In genomic region chr1:51331206-51332100, GRCh38 we compare ENCODE assay signal across 8 cellular contexts. TPM values are rescaled to one million over a fixed set of nuclear protein-coding genes. Genes with fewer than 3 reads are reported as not detected.
DNase-seq lines count a peak whose midpoint lies in the region; ATAC-seq, FAIRE-seq and TF ChIP-seq lines count a peak whose summit lies in the region.

No MANE protein-coding gene starts in this region.

- H3K4me3 ChIP-seq in esophagus (ENCODE audit: low read depth in 1 of 2, low read length in 2 of 2) = peak overlapping the region in 1 of 2 donors; percentile 46

- peaks cover 20 to 36% (median 28%) of the 10 kb centered on the region in 5 donors for H3K27me3 Mint-ChIP-seq in naive thymus-derived CD8-positive, alpha-beta T cell

- POLR2A ChIA-PET in naive thymus-derived CD8-positive, alpha-beta T cell (lab: Charles Lee) = no interaction called here

- no peaks in the 10 kb centered on the region for H3K36me3 Mint-ChIP-seq in naive thymus-derived CD8-positive, alpha-beta T cell

- peaks cover 0 to 3% (median 0%) of the 10 kb centered on the region in 9 donors for H3K9me3 Mint-ChIP-seq in naive thymus-derived CD8-positive, alpha-beta T cell

- H3K4me3 Mint-ChIP-seq in naive thymus-derived CD8-positive, alpha-beta T cell = peak overlapping the region; percentile 66 to 94 (median 80)

- ATAC-seq in naive thymus-derived CD8-positive, alpha-beta T cell = no peak

- H3K27ac Mint-ChIP-seq in naive thymus-derived CD8-positive, alpha-beta T cell = no peak overlapping the region

- H3K9me3 ChIP-seq in esophagus (ENCODE audit: control insufficient read depth in 2 of 2, insufficient read depth in 1 of 2, low read depth in 1 of 2, low read length in 1 of 2) = no peaks in the 10 kb centered on the region

- peak overlapping the region; percentile 38 to 92 for H3K27ac ChIP-seq in esophagus (ENCODE audit: low read depth in 2 of 2, low read length in 1 of 2)

- DNase-seq in AML-193 (lab: John Stamatoyannopoulos, UW) (peak; percentile 53 to 56), GM12891 (ENCODE audit: insufficient read length, low spot score) (peak; percentile 49), HTR-8/SVneo (ENCODE audit: insufficient read length, low spot score) (peak; percentile 66), SKM-1 (lab: John Stamatoyannopoulos, UW; ENCODE audit: unreplicated experiment) (peak; percentile 22), ureter (ENCODE audit: low spot score) (no peak)
- no peak for DNase-seq in naive thymus-derived CD8-positive, alpha-beta T cell
- no peak for DNase-seq in stimulated activated CD4-positive, alpha-beta T cell treated with anti-CD3 and anti-CD28 coated beads, Interleukin-1b, Interleukin-23, amount 100 ng/mL, for 48 hours

- peak; percentile 86 for FAIRE-seq in GM12891 (lab: Jason Lieb, UNC)
- FAIRE-seq in HTR-8/SVneo (lab: Jason Lieb, UNC) = peak; percentile 55

- peaks cover 3 to 10% (median 6%) of the 10 kb centered on the region in 4 donors for H3K4me1 Mint-ChIP-seq in naive thymus-derived CD8-positive, alpha-beta T cell

- H3K36me3 ChIP-seq in esophagus (ENCODE audit: control insufficient read depth in 2 of 2, insufficient read depth in 2 of 2, low read length in 1 of 2) = no peaks in the 10 kb centered on the region

- 51 to 54% methylated on average over 7 of the region's 7 CpGs for WGBS in esophagus, 2 donors

- peaks cover 0 to 15% of the 10 kb centered on the region in 2 donors for H3K4me1 ChIP-seq in esophagus (ENCODE audit: control insufficient read depth in 2 of 2, insufficient read depth in 2 of 2, low read length in 1 of 2)

- H3K27me3 ChIP-seq in esophagus (ENCODE audit: control insufficient read depth in 1 of 2, insufficient read depth in 2 of 2, low read length in 2 of 2) = no peaks in the 10 kb centered on the region

- no peak for TF ChIP-seq POLR2A in GM12891 (IDR thresholded peaks at IDR 0.05; ENCODE audit: low read depth, low read length)

TF ChIP-seq in GM12891, 5 proteins besides CTCF, POLR2A, EP300 and RAD21:
- TF ChIP-seq SPI1 (IDR thresholded peaks at IDR 0.05; ENCODE audit: low read depth, low read length) (no peak), POLR2AphosphoS5 (IDR thresholded peaks at IDR 0.05; ENCODE audit: low read depth, low read length) (no peak), POU2F2 (IDR thresholded peaks at IDR 0.05; ENCODE audit: low read depth, low read length) (no peak), TAF1 (IDR thresholded peaks at IDR 0.05; ENCODE audit: low read depth, low read length) (no peak), PAX5 (IDR thresholded peaks at IDR 0.05; ENCODE audit: insufficient read depth, low read length, severe bottlenecking) (no peak)

RNA-seq across cellular contexts. Expression of gene TTC39A, which starts 1.1 kb away (rescaled TPM):
- 1.6 TPM for polyA plus RNA-seq in GM12891 (2012; ENCODE audit: low read depth, missing spikeins)
- 10 to 100 TPM; 11.1 to 20.6 TPM for polyA plus RNA-seq in esophagus
- not detected for total RNA-seq in naive thymus-derived CD8-positive, alpha-beta T cell
- under 1 TPM in 1 of 3 donors, not detected in 2; 0.19 TPM for polyA plus RNA-seq in naive thymus-derived CD8-positive, alpha-beta T cell
- 36.3 TPM for total RNA-seq in ureter

Comparison
In these comparisons a context has a peak if more than half of its experiments do, and no peak if none do; other contexts are left out.
1. DNase-seq: peak in AML-193 (2 of 2), GM12891 (single experiment), HTR-8/SVneo (single experiment) and SKM-1 (single experiment); none in naive thymus-derived CD8-positive, alpha-beta T cell (0 of 10), ureter (single experiment) and stimulated activated CD4-positive, alpha-beta T cell treated with anti-CD3 and anti-CD28 coated beads, Interleukin-1b, Interleukin-23, amount 100 ng/mL, for 48 hours (single experiment).
2. RNA of gene TTC39A, which starts 1.1 kb away (total RNA-seq): 36.3 TPM in ureter (single experiment); not detected in naive thymus-derived CD8-positive, alpha-beta T cell; every median in the first group is over 10 times any median in the second.